Comparison of ENCODE assay signal across 1 cellular context in genomic region chr16:30119428-30119827, GRCh38.
TF ChIP-seq lines count a peak whose summit lies in the region.

No MANE protein-coding gene starts in this region.

TF ChIP-seq in IMR-90, 13 proteins besides CTCF, POLR2A, EP300 and RAD21 (continued from another document):
- TF ChIP-seq ELK1 (IDR thresholded peaks at IDR 0.05; ENCODE audit: borderline replicate concordance, low read depth, low read length) = no peak
- no peak for TF ChIP-seq MAZ (IDR thresholded peaks at IDR 0.05; ENCODE audit: borderline replicate concordance, low read depth, low read length)
- TF ChIP-seq RFX5 (IDR thresholded peaks at IDR 0.05; ENCODE audit: low read depth, low read length) = no peak
- no peak for TF ChIP-seq MAFK (IDR thresholded peaks at IDR 0.05; ENCODE audit: low read depth, low read length)
- TF ChIP-seq SMC3 (IDR thresholded peaks at IDR 0.05; ENCODE audit: low read depth, low read length) = no peak
- TF ChIP-seq FOS (IDR thresholded peaks at IDR 0.05; ENCODE audit: low read depth, low read length) = no peak
- TF ChIP-seq RCOR1 (IDR thresholded peaks at IDR 0.05; ENCODE audit: insufficient replicate concordance, low read length) = no peak
- TF ChIP-seq MXI1 (IDR thresholded peaks at IDR 0.05; ENCODE audit: borderline replicate concordance, low read depth, low read length) = no peak
- TF ChIP-seq NFE2L2 (IDR thresholded peaks at IDR 0.05; ENCODE audit: low read depth, low read length) = no peak
- no peak for TF ChIP-seq BHLHE40 (IDR thresholded peaks at IDR 0.05; ENCODE audit: low read depth, low read length)
